In genomic region chr1:84271452-84272273, GRCh38 we compare ENCODE assay signal across 8 cellular contexts. TPM values are rescaled to one million over a fixed set of nuclear protein-coding genes. Genes with fewer than 3 reads are reported as not detected.
A peak's percentile ranks its signal among the peaks of the same experiment; 100 is the strongest.
DNase-seq lines count a peak whose midpoint lies in the region; ATAC-seq and TF ChIP-seq lines count a peak whose summit lies in the region.

No MANE protein-coding gene starts in this region.

- peak; percentile 94 for ATAC-seq in GM18909 (IDR thresholded peaks at IDR 0.05; ENCODE audit: poor library complexity, unreplicated experiment)
- peak; percentile 96 for ATAC-seq in HG03039 (IDR thresholded peaks at IDR 0.05; ENCODE audit: unreplicated experiment)

- H3K79me2 ChIP-seq in fibroblast of lung (ENCODE audit: control insufficient read depth, insufficient read depth, low read length), result no peaks in the 10 kb centered on the region

- H3K27ac ChIP-seq in fibroblast of lung (ENCODE audit: insufficient read depth, low read length) (no peak overlapping the region), ascending aorta (no peak overlapping the region)

- intact Hi-C loops in ascending aorta (cut with DNase I), result no loop called here

- H3K4me3 ChIP-seq in fibroblast of lung (replicated peaks in 1 of 4; ENCODE audit: control extremely low read depth in 1 of 4, insufficient read depth in 1 of 4, low read depth in 3 of 4, low read length in 4 of 4), result no peak overlapping the region
- H3K4me3 ChIP-seq in ascending aorta, result no peak overlapping the region

- H3K4me2 ChIP-seq in fibroblast of lung (ENCODE audit: extremely low read depth, insufficient read depth, low read length), result peak overlapping the region; percentile 52

- DNase-seq in AG20443 (ENCODE audit: low spot score), result peak; percentile 38
- peak; percentile 18 for DNase-seq in NCI-H774 (lab: John Stamatoyannopoulos, UW)
- peak; percentile 61 to 74 for DNase-seq in fibroblast of lung (ENCODE audit: low read depth in 2 of 2)
- no peak for DNase-seq in NCI-H82 treated with DMSO at 0.1 percent for 48 hours (lab: John Stamatoyannopoulos, UW; ENCODE audit: unreplicated experiment)
- DNase-seq in NCI-H187 treated with DMSO at 0.1 percent for 48 hours (lab: John Stamatoyannopoulos, UW), result no peak
- no peak for DNase-seq in ascending aorta (ENCODE audit: low spot score in 2 of 2)

- H3K9me3 ChIP-seq in fibroblast of lung (ENCODE audit: control insufficient read depth, insufficient read depth, low read depth, low read length) (no peaks in the 10 kb centered on the region), ascending aorta (no peaks in the 10 kb centered on the region)

- no peaks in the 10 kb centered on the region for H3K27me3 ChIP-seq in fibroblast of lung (ENCODE audit: control insufficient read depth, insufficient read depth, low read length)
- H3K27me3 ChIP-seq in ascending aorta, result no peaks in the 10 kb centered on the region

- no peak overlapping the region for H2AFZ ChIP-seq in fibroblast of lung (ENCODE audit: low read length)

- H3K9ac ChIP-seq in fibroblast of lung (ENCODE audit: insufficient read depth, low read length), result no peak overlapping the region

- H3K36me3 ChIP-seq in fibroblast of lung (ENCODE audit: control insufficient read depth, insufficient read depth, low read length) (no peaks in the 10 kb centered on the region), ascending aorta (no peaks in the 10 kb centered on the region)

- H3K4me1 ChIP-seq in fibroblast of lung (ENCODE audit: control insufficient read depth, extremely low read depth, insufficient read depth, low read length) (peaks cover 5% of the 10 kb centered on the region), ascending aorta (no peaks in the 10 kb centered on the region)

- no peaks in the 10 kb centered on the region for H4K20me1 ChIP-seq in fibroblast of lung (ENCODE audit: control insufficient read depth, extremely low read depth, insufficient read depth, low read length)

- TF ChIP-seq CTCF in fibroblast of lung (conservative IDR thresholded peaks at IDR 0.05 in 1 of 2, IDR thresholded peaks at IDR 0.05 in 1 of 2; ENCODE audit: low read depth in 1 of 2, low read length in 2 of 2) (no peak), ascending aorta (IDR thresholded peaks at IDR 0.05) (no peak)

RNA-seq across cellular contexts. Expression of gene SAMD13, which starts 29.8 kb away (rescaled TPM):
- total RNA-seq in fibroblast of lung (1.3 and 2.5 TPM in 2 replicates), ascending aorta (not detected)
- 0.44 and 0.68 TPM in 2 replicates for polyA plus RNA-seq in fibroblast of lung
- 0.92 and 1.1 TPM in 2 replicates for polyA plus RNA-seq in fibroblast of lung (2012)
- polyA minus RNA-seq in fibroblast of lung (ENCODE audit: low replicate concordance), result not detected in 2 replicates

Comparison
In these comparisons a context has a peak if more than half of its experiments do, and no peak if none do; other contexts are left out.
1. DNase-seq: peak in AG20443 (single experiment), NCI-H774 (single experiment) and fibroblast of lung (2 of 2); none in NCI-H82 treated with DMSO at 0.1 percent for 48 hours (single experiment), NCI-H187 treated with DMSO at 0.1 percent for 48 hours (single experiment) and ascending aorta (0 of 2).